35 cellular contexts compared by ENCODE assay signal in genomic region chr9:127170049-127170448, GRCh38. TPM values are rescaled to one million over a fixed set of nuclear protein-coding genes. Genes with fewer than 3 reads are reported as not detected.
"Had no signal": no experiment of that assay in that cellular context is flagged by ENCODE, and none has a peak within 500 bp of the region (broad histone marks: within the 10 kb centered on the region; RNA-seq: fewer than 3 reads in every experiment).

No MANE protein-coding gene starts in this region.

- H3K4me3 ChIP-seq: esophagus squamous epithelium, gastroesophageal sphincter, hepatocyte, pancreas, prostate gland, upper lobe of left lung had no signal

- H3K9me3 Mint-ChIP-seq: activated T-cell treated with anti-CD3 and anti-CD28 coated beads, Interleukin-2, amount 50 U/mL, for 72 hours; central memory CD8-positive, alpha-beta T cell; naive thymus-derived CD4-positive, alpha-beta T cell; stimulated activated effector memory CD8-positive, alpha-beta T cell treated with anti-CD3 and anti-CD28 coated beads, Interleukin-12 subunit alpha, Interleukin-12 subunit beta, amount 100 ng/mL, for 72 hours; stimulated activated naive CD8-positive, alpha-beta T cell treated with anti-CD3 and anti-CD28 coated beads, Interleukin-15, Interleukin-2, amounts not matched to agents 100 ng/mL and 50 ng/mL, for 24 hours; T-helper 1 cell treated with Interleukin-12 subunit alpha and Interleukin-12 subunit beta and Interleukin-4 antibody, amounts not matched to agents 30 μg/mL and 1 μg/mL, for 36 hours had no signal

- H3K27me3 Mint-ChIP-seq: activated naive CD8-positive, alpha-beta T cell; central memory CD8-positive, alpha-beta T cell; naive thymus-derived CD4-positive, alpha-beta T cell; stimulated activated naive CD8-positive, alpha-beta T cell treated with anti-CD3 and anti-CD28 coated beads, Interleukin-15, Interleukin-2, amounts not matched to agents 100 ng/mL and 50 ng/mL, for 24 hours had no signal

- H3K27ac Mint-ChIP-seq: activated naive CD8-positive, alpha-beta T cell; activated T-cell treated with anti-CD3 and anti-CD28 coated beads, Interleukin-2, amount 50 U/mL, for 72 hours; naive thymus-derived CD4-positive, alpha-beta T cell; stimulated activated effector memory CD8-positive, alpha-beta T cell treated with anti-CD3 and anti-CD28 coated beads, Interleukin-12 subunit alpha, Interleukin-12 subunit beta, amount 100 ng/mL, for 72 hours; stimulated activated naive CD8-positive, alpha-beta T cell treated with anti-CD3 and anti-CD28 coated beads, Interleukin-15, Interleukin-2, amounts not matched to agents 100 ng/mL and 50 ng/mL, for 24 hours; T-helper 1 cell treated with Interleukin-12 subunit alpha and Interleukin-12 subunit beta and Interleukin-4 antibody, amounts not matched to agents 30 μg/mL and 1 μg/mL, for 36 hours had no signal

- DNase-seq: activated CD4-positive, alpha-beta T cell treated with anti-CD3 and anti-CD28 coated beads for 48 hours; activated CD4-positive, alpha-beta T cell treated with anti-CD3 and anti-CD28 coated beads, Interleukin-2, amount 50 U/mL, for 48 hours; activated naive CD4-positive, alpha-beta T cell treated with Interleukin-2 at 50 U/mL for 16 hours; activated T-cell treated with anti-CD3 and anti-CD28 coated beads, Interleukin-2, amount 50 U/mL, for 72 hours; anterior cingulate cortex; dermis blood vessel endothelial cell; effector CD4-positive, alpha-beta T cell; esophagus squamous epithelium; left colon; midbrain; retina; small intestine; stimulated activated CD4-positive, alpha-beta T cell treated with anti-CD3 and anti-CD28 coated beads, Interleukin-4, amount 100 ng/mL, for 24 hours; T-helper 9 cell; upper lobe of left lung; WERI-Rb-1 had no signal

- H3K4me1 Mint-ChIP-seq: central memory CD8-positive, alpha-beta T cell had no signal

- FAIRE-seq: bronchial epithelial cell, colon, endometrium, keratinocyte, pancreas, small intestine had no signal

- H3K36me3 Mint-ChIP-seq: stimulated activated effector memory CD8-positive, alpha-beta T cell treated with anti-CD3 and anti-CD28 coated beads, Interleukin-12 subunit alpha, Interleukin-12 subunit beta, amount 100 ng/mL, for 72 hours had no signal

- H3K4me3 Mint-ChIP-seq: activated naive CD8-positive, alpha-beta T cell; activated T-cell treated with anti-CD3 and anti-CD28 coated beads, Interleukin-2, amount 50 U/mL, for 72 hours; central memory CD8-positive, alpha-beta T cell; naive thymus-derived CD4-positive, alpha-beta T cell; stimulated activated effector memory CD8-positive, alpha-beta T cell treated with anti-CD3 and anti-CD28 coated beads, Interleukin-12 subunit alpha, Interleukin-12 subunit beta, amount 100 ng/mL, for 72 hours; stimulated activated naive CD8-positive, alpha-beta T cell treated with anti-CD3 and anti-CD28 coated beads, Interleukin-15, Interleukin-2, amounts not matched to agents 100 ng/mL and 50 ng/mL, for 24 hours; T-helper 1 cell treated with Interleukin-12 subunit alpha and Interleukin-12 subunit beta and Interleukin-4 antibody, amounts not matched to agents 30 μg/mL and 1 μg/mL, for 36 hours had no signal

- H3K36me3 ChIP-seq: prostate gland, upper lobe of left lung had no signal

- ATAC-seq: activated CD4-positive, CD25-positive, alpha-beta regulatory T cell treated with anti-CD3 and anti-CD28 coated beads, Interleukin-2, amount 50 U/mL, for 24 hours; activated T-cell treated with anti-CD3 and anti-CD28 coated beads, Interleukin-2, amount 50 U/mL, for 72 hours; gastroesophageal sphincter; left colon; naive thymus-derived CD4-positive, alpha-beta T cell; pancreas; sciatic nerve; stimulated activated effector memory CD8-positive, alpha-beta T cell treated with anti-CD3 and anti-CD28 coated beads, Interleukin-12 subunit alpha, Interleukin-12 subunit beta, amount 100 ng/mL, for 72 hours had no signal

- H2AFZ ChIP-seq: hepatocyte had no signal

- H3K4me2 ChIP-seq: hepatocyte had no signal

- H3K27ac ChIP-seq: epithelial cell of prostate, esophagus squamous epithelium, gastroesophageal sphincter, hepatocyte, pancreas, upper lobe of left lung, WERI-Rb-1 had no signal

- H3K79me2 ChIP-seq: hepatocyte had no signal

- H3K9me3 ChIP-seq: esophagus squamous epithelium, gastroesophageal sphincter, pancreas, prostate gland, upper lobe of left lung had no signal

- H3K4me1 ChIP-seq: pancreas, prostate gland, upper lobe of left lung had no signal

- H3K27me3 ChIP-seq: esophagus squamous epithelium, gastroesophageal sphincter, hepatocyte, pancreas, upper lobe of left lung had no signal

RNA-seq across cellular contexts. Expression of gene ANGPTL2, which starts 47.6 kb away (rescaled TPM):
- total RNA-seq: activated CD8-positive, alpha-beta memory T cell treated with anti-CD3 and anti-CD28 coated beads for 36 hours; activated T-cell treated with anti-CD3 and anti-CD28 coated beads, Interleukin-2, amount 50 U/mL, for 72 hours; naive thymus-derived CD4-positive, alpha-beta T cell had no signal
- polyA plus RNA-seq: naive thymus-derived CD4-positive, alpha-beta T cell; neural cell had no signal
